In genomic region chr2:132915812-132916211, GRCh38 we compare ENCODE assay signal across 22 cellular contexts.
DNase-seq lines count a peak whose midpoint lies in the region; ATAC-seq and TF ChIP-seq lines count a peak whose summit lies in the region.
"Had no signal": no experiment of that assay in that cellular context is flagged by ENCODE, and none has a peak within 500 bp of the region (broad histone marks: within the 10 kb centered on the region; RNA-seq: fewer than 3 reads in every experiment).

No MANE protein-coding gene starts in this region.

- no peaks in the 10 kb centered on the region for H3K36me3 ChIP-seq in sigmoid colon
- no peaks in the 10 kb centered on the region for H3K36me3 ChIP-seq in uterus
- H3K36me3 ChIP-seq: heart right ventricle, thyroid gland had no signal

- no peaks in the 10 kb centered on the region for H3K27me3 ChIP-seq in sigmoid colon
- H3K27me3 ChIP-seq in uterus = no peaks in the 10 kb centered on the region
- H3K27me3 ChIP-seq: heart right ventricle, thyroid gland had no signal

- TF ChIP-seq CTCF in sigmoid colon (IDR thresholded peaks at IDR 0.05) (no peak), uterus (IDR thresholded peaks at IDR 0.05) (no peak)

- TF ChIP-seq POLR2A in sigmoid colon (IDR thresholded peaks at IDR 0.05) (no peak), uterus (IDR thresholded peaks at IDR 0.05) (no peak)

- no peak for TF ChIP-seq EP300 in sigmoid colon (IDR thresholded peaks at IDR 0.05)

- DNase-seq in NCI-H82 (lab: John Stamatoyannopoulos, UW) (peak; percentile 22), NCI-H82 treated with DMSO at 0.1 percent for 48 hours (lab: John Stamatoyannopoulos, UW; ENCODE audit: unreplicated experiment) (no peak), NCI-H460 (ENCODE audit: extremely low read depth, low read depth) (peak; percentile 49), activated T-cell treated with anti-CD3 and anti-CD28 coated beads for 4 hours (no peak), sigmoid colon (no peak), uterus (no peak)
- DNase-seq: activated CD4-positive, alpha-beta T cell treated with anti-CD3 and anti-CD28 coated beads, Interleukin-2, amount 10 ng/mL, durations not matched to agents 7 days and 5 days; activated CD8-positive, alpha-beta memory T cell treated with anti-CD3 and anti-CD28 coated beads, Interleukin-2, amount 50 U/mL, for 48 hours; activated naive CD8-positive, alpha-beta T cell treated with anti-CD3 and anti-CD28 coated beads, Interleukin-2, amount 10 ng/mL, durations not matched to agents 7 days and 5 days; cerebellar nuclear complex; heart right ventricle; left cardiac atrium; NCI-H1105 treated with DMSO at 0.1 percent for 48 hours; NCI-H510A treated with DMSO at 0.1 percent for 48 hours; nucleus accumbens; stimulated activated naive CD4-positive, alpha-beta T cell; T-helper 2 cell; thyroid gland had no signal

- H3K9me3 ChIP-seq in sigmoid colon = no peaks in the 10 kb centered on the region
- no peaks in the 10 kb centered on the region for H3K9me3 ChIP-seq in uterus
- H3K9me3 ChIP-seq: thyroid gland had no signal

- H3K27ac ChIP-seq in sigmoid colon (no peak overlapping the region), uterus (no peak overlapping the region)
- H3K27ac ChIP-seq: heart right ventricle, thyroid gland, VCaP had no signal

- no peak overlapping the region for H3K4me3 ChIP-seq in sigmoid colon
- no peak overlapping the region for H3K4me3 ChIP-seq in uterus
- H3K4me3 ChIP-seq: heart right ventricle, smooth muscle cell, thyroid gland had no signal

- intact Hi-C loops in sigmoid colon (cut with DNase I) (no loop called here), uterus (cut with DNase I; ENCODE audit: low total_unique reads) (no loop called here)

- ATAC-seq in HG02759 (IDR thresholded peaks at IDR 0.05; ENCODE audit: unreplicated experiment) (peak; percentile 53), HG03457 (IDR thresholded peaks at IDR 0.05; ENCODE audit: unreplicated experiment) (no peak)

- 81 to 90% methylated on average over 1 of the region's 1 CpG for WGBS in sigmoid colon, 2 donors

- no peaks in the 10 kb centered on the region for H3K4me1 ChIP-seq in sigmoid colon
- H3K4me1 ChIP-seq in uterus = no peaks in the 10 kb centered on the region
- H3K4me1 ChIP-seq: thyroid gland had no signal

Comparison
In these comparisons a context has a peak if more than half of its experiments do, and no peak if none do; other contexts are left out.
1. DNase-seq: peak in NCI-H82 (single experiment) and NCI-H460 (single experiment); none in NCI-H82 treated with DMSO at 0.1 percent for 48 hours (single experiment), activated T-cell treated with anti-CD3 and anti-CD28 coated beads for 4 hours (single experiment), sigmoid colon (single experiment) and uterus (0 of 2).